In genomic region chr2:105113616-105114275, GRCh38 we compare ENCODE assay signal across 2 cellular contexts.
A peak's percentile ranks its signal among the peaks of the same experiment; 100 is the strongest.
TF ChIP-seq lines count a peak whose summit lies in the region.

No MANE protein-coding gene starts in this region.

TF ChIP-seq in A549, 52 proteins besides CTCF, POLR2A, EP300 and RAD21 (continued from another document):
- TF ChIP-seq PBX3 (IDR thresholded peaks at IDR 0.05): no peak
- no peak for TF ChIP-seq HOXA7 (CRISPR knock-in tag; IDR thresholded peaks at IDR 0.05)
- TF ChIP-seq HMGXB4 (CRISPR knock-in tag; IDR thresholded peaks at IDR 0.05; ENCODE audit: borderline replicate concordance): no peak
- no peak for TF ChIP-seq SMC3 (IDR thresholded peaks at IDR 0.05)
- no peak for TF ChIP-seq NR3C1 (IDR thresholded peaks at IDR 0.05)
- TF ChIP-seq RCOR1 (IDR thresholded peaks at IDR 0.05; ENCODE audit: low read depth, low read length): no peak
- TF ChIP-seq MYC (IDR thresholded peaks at IDR 0.05; ENCODE audit: borderline replicate concordance, low read length): no peak
- TF ChIP-seq CBX8 (IDR thresholded peaks at IDR 0.05): no peak
- TF ChIP-seq HOXB5 (CRISPR knock-in tag; IDR thresholded peaks at IDR 0.05): no peak
- no peak for TF ChIP-seq ELK1 (IDR thresholded peaks at IDR 0.05; ENCODE audit: low read depth, low read length)
- TF ChIP-seq EHMT2 (IDR thresholded peaks at IDR 0.05; ENCODE audit: low read depth): no peak
- no peak for TF ChIP-seq POLR2AphosphoS2 (conservative IDR thresholded peaks at IDR 0.05; ENCODE audit: low read length)

TF ChIP-seq in K562, 482 proteins besides CTCF, POLR2A, EP300 and RAD21 (continued from another document):
- TF ChIP-seq HMBOX1 (IDR thresholded peaks at IDR 0.05) (peak; percentile 96), RUNX1 (IDR thresholded peaks at IDR 0.05; ENCODE audit: low read depth) (no peak)
